Comparison of ENCODE assay signal across 1 cellular context in the genomic region with DNA sequence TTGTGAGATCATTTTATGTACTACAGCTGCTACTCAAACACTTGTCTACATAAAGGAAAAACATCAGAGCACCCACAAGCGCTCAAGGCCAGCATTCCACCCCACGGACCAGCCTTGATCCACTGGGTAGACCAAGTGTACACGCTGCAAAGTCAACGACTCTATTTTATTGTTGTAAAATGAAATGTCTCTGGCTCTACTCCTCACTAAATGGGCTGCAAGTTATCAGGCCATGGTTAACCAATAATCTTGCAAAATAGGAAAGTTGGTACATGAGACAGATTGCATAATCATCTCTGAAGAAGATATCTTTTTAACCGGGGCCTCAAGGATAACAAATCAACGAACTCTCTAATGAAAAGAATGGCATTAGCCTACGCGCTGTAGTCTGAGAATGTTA.
TF ChIP-seq lines count a peak whose summit lies in the region.

No MANE protein-coding gene starts in this region.

TF ChIP-seq in liver, 16 proteins besides CTCF, POLR2A, EP300 and RAD21 (continued from another document):
- TF ChIP-seq, protein P1, sequence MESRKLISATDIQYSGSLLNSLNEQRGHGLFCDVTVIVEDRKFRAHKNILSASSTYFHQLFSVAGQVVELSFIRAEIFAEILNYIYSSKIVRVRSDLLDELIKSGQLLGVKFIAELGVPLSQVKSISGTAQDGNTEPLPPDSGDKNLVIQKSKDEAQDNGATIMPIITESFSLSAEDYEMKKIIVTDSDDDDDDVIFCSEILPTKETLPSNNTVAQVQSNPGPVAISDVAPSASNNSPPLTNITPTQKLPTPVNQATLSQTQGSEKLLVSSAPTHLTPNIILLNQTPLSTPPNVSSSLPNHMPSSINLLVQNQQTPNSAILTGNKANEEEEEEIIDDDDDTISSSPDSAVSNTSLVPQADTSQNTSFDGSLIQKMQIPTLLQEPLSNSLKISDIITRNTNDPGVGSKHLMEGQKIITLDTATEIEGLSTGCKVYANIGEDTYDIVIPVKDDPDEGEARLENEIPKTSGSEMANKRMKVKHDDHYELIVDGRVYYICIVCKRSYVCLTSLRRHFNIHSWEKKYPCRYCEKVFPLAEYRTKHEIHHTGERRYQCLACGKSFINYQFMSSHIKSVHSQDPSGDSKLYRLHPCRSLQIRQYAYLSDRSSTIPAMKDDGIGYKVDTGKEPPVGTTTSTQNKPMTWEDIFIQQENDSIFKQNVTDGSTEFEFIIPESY (IDR thresholded peaks at IDR 0.05), result peak; percentile 45
- peak; percentile 55 to 63 for TF ChIP-seq HNF4A (conservative IDR thresholded peaks at IDR 0.05)
- TF ChIP-seq ATF3 (IDR thresholded peaks at IDR 0.05), result no peak
- TF ChIP-seq TAF1 (conservative IDR thresholded peaks at IDR 0.05), result no peak
- TF ChIP-seq GABPA (IDR thresholded peaks at IDR 0.05 in 1 of 2, conservative IDR thresholded peaks at IDR 0.05 in 1 of 2), result no peak
